ENCODE assay signal across 8 cellular contexts in the genomic region with DNA sequence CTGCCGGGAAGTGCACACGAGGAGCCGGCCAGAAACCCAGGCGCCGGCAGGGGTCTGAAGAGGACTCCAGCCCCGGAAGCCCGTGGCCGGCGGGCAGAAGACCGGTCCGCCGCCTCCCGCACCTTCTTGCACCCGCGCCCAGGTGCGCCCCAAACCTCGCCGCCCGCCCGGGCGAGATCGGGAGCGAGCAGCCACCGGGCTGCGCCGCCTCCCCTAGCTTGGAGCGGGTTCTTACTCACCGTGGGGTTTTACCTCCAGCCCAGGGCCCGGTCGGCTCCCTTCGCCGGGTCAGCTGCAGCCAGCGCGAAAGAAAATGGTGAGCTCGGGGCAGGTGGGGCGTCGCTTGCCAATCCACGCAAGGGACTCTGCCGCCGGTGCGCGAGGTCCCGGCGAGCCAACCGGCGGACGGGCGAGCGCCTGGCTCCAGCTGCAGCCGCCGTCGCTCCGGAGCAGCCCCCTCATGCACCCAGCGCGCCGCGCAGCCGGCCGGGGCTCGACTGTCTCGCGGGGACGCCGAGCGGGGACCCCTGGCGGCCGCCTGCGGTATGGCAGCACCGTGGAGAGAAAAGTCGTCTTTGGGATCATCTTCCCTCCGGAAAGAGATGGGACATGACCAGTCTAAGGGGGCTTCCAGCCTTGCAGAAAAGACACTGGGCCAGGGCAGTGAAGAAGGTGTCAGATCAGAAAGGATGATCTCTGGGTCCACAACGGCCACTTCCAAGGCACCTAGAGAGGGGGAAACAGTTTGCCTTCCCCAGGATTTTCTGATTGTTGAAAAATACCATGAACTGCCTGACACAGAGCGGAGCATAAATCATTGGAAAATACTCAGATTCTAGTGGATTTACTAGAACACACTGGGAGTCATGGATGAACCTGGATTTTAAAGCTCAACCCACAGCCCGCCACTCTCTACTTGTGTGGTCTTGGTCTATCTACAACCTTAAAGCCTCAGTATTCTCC. TPM values are rescaled to one million over a fixed set of nuclear protein-coding genes. Genes with fewer than 3 reads are reported as not detected.
DNase-seq lines count a peak whose midpoint lies in the region; ATAC-seq and TF ChIP-seq lines count a peak whose summit lies in the region.

A gene (minus strand): TSS at position 499 of the 963 bp plus-strand sequence. CDS start 74,264 bp downstream, outside the sequence.

- peak within 1 kb of the TSS; percentile 66 for H3K27ac Mint-ChIP-seq in activated CD8-positive, alpha-beta T cell treated with anti-CD3 and anti-CD28 coated beads for 36 hours

- H3K9me3 ChIP-seq in duodenal mucosa (ENCODE audit: control insufficient read depth in 1 of 2, low read length in 2 of 2), result no peaks in the 10 kb centered on the region
- no peaks in the 10 kb centered on the region for H3K9me3 ChIP-seq in lower lobe of right lung

- H3K4me3 ChIP-seq in duodenal mucosa (ENCODE audit: low read depth in 1 of 2, low read length in 2 of 2), result peak within 1 kb of the TSS; percentile 87 to 92
- H3K4me3 ChIP-seq in lower lobe of right lung, result peak within 1 kb of the TSS; percentile 87

- CTCF ChIA-PET in activated CD8-positive, alpha-beta T cell treated with anti-CD3 and anti-CD28 coated beads for 36 hours (lab: Charles Lee), result interaction anchor here (0.6 to 3.1 kb wide), 34 partner anchors 8 to 202 kb away, joined by 3 to 65 read pairs (median 5); no protein-coding TSS in a partner anchor

- H3K9ac ChIP-seq in duodenal mucosa (ENCODE audit: low read depth in 1 of 2, low read length in 2 of 2), result peak within 1 kb of the TSS; percentile 73 to 87

- H3K4me3 Mint-ChIP-seq in activated CD8-positive, alpha-beta T cell treated with anti-CD3 and anti-CD28 coated beads for 36 hours, result peak within 1 kb of the TSS; percentile 82

- no peaks in the 10 kb centered on the region for H3K9me3 Mint-ChIP-seq in activated CD8-positive, alpha-beta T cell treated with anti-CD3 and anti-CD28 coated beads for 36 hours

- peak; percentile 53 for DNase-seq in ACHN
- peak; percentile 73 for DNase-seq in NCI-H2227 (lab: John Stamatoyannopoulos, UW; ENCODE audit: unreplicated experiment)
- DNase-seq in activated CD8-positive, alpha-beta T cell treated with anti-CD3 and anti-CD28 coated beads for 36 hours, result peak; percentile 82
- DNase-seq in lower lobe of right lung, result peak; percentile 87
- DNase-seq in stimulated activated CD4-positive, alpha-beta T cell treated with anti-CD3 and anti-CD28 coated beads, TNF-alpha, amount 100 ng/mL, for 1 hour (ENCODE audit: low read depth in 3 of 3, low spot score in 1 of 3), result peak; percentile 33 to 69 (median 44)

- POLR2A ChIA-PET in activated CD8-positive, alpha-beta T cell treated with anti-CD3 and anti-CD28 coated beads for 36 hours (lab: Charles Lee), result interaction anchor here (1.5 kb wide), 1 partner anchor 43 kb away, joined by 3 read pairs; a partner anchor contains a TSS

- in situ Hi-C loops in ACHN (cut with HindIII; ENCODE audit: low pct_ligation_motif_present, low pct_unique_long_range_greater_than_20kb, low sequenced_read_pairs), result loop anchor here (25.0 kb wide), 1 partner anchor 192 kb away; no protein-coding TSS in a partner anchor

- H3K27me3 Mint-ChIP-seq in activated CD8-positive, alpha-beta T cell treated with anti-CD3 and anti-CD28 coated beads for 36 hours, result peaks cover 13% of the 10 kb centered on the region

- peaks cover 13 to 39% of the 10 kb centered on the region in 2 donors for H3K4me1 ChIP-seq in duodenal mucosa (ENCODE audit: control insufficient read depth in 1 of 2, insufficient read depth in 2 of 2, low read length in 2 of 2)
- peaks cover 36% of the 10 kb centered on the region for H3K4me1 ChIP-seq in lower lobe of right lung

- H3K4me1 Mint-ChIP-seq in activated CD8-positive, alpha-beta T cell treated with anti-CD3 and anti-CD28 coated beads for 36 hours (ENCODE audit: low read depth), result peaks cover 10% of the 10 kb centered on the region

- intact Hi-C loops in activated CD8-positive, alpha-beta T cell treated with anti-CD3 and anti-CD28 coated beads for 36 hours (cut with micrococcal nuclease), result loop anchor here (1.0 kb wide), 1 partner anchor 196 kb away; no protein-coding TSS in a partner anchor
- intact Hi-C loops in lower lobe of right lung (cut with DNase I), result no loop called here

- H3K27me3 ChIP-seq in duodenal mucosa (ENCODE audit: control insufficient read depth in 1 of 2, insufficient read depth in 2 of 2, low read length in 2 of 2), result no peaks in the 10 kb centered on the region
- no peaks in the 10 kb centered on the region for H3K27me3 ChIP-seq in lower lobe of right lung (ENCODE audit: low read depth)

- H3K36me3 Mint-ChIP-seq in activated CD8-positive, alpha-beta T cell treated with anti-CD3 and anti-CD28 coated beads for 36 hours (ENCODE audit: low read depth), result no peaks in the 10 kb centered on the region

- TF ChIP-seq CTCF in activated CD8-positive, alpha-beta T cell treated with anti-CD3 and anti-CD28 coated beads for 36 hours (IDR thresholded peaks at IDR 0.05), result peak; percentile 84
- TF ChIP-seq CTCF in lower lobe of right lung (IDR thresholded peaks at IDR 0.05), result peak; percentile 93

- H3K36me3 ChIP-seq in duodenal mucosa (ENCODE audit: control insufficient read depth in 1 of 2, insufficient read depth in 2 of 2, low read length in 2 of 2) (no peaks in the 10 kb centered on the region), lower lobe of right lung (no peaks in the 10 kb centered on the region)

- ATAC-seq in GM18868 (IDR thresholded peaks at IDR 0.05; ENCODE audit: unreplicated experiment) (peak; percentile 80), HG03097 (IDR thresholded peaks at IDR 0.05; ENCODE audit: low FRiP score, unreplicated experiment) (peak; percentile 81), lower lobe of right lung (peak; percentile 91 to 94)
- ATAC-seq in activated CD8-positive, alpha-beta T cell treated with anti-CD3 and anti-CD28 coated beads for 36 hours, result peak; percentile 90

- H3K27ac ChIP-seq in duodenal mucosa (ENCODE audit: low read depth, low read length), result peak within 1 kb of the TSS; percentile 70
- peak within 1 kb of the TSS; percentile 87 for H3K27ac ChIP-seq in lower lobe of right lung

RNA-seq across cellular contexts. Expression of the gene that starts here (rescaled TPM):
- total RNA-seq in activated CD8-positive, alpha-beta T cell treated with anti-CD3 and anti-CD28 coated beads for 36 hours, result under 1 TPM; 0.47 to 0.67 TPM
- total RNA-seq in lower lobe of right lung, result 22.7 TPM

Comparison
In these comparisons a context has a peak if more than half of its experiments do, and no peak if none do; other contexts are left out.
1. Peak in every context shown above with its lines: DNase-seq, ATAC-seq, H3K4me3 ChIP-seq and H3K27ac ChIP-seq.
2. RNA of the gene that starts here (total RNA-seq): 22.7 TPM in lower lobe of right lung (single experiment); 0.47 to 0.67 TPM in activated CD8-positive, alpha-beta T cell treated with anti-CD3 and anti-CD28 coated beads for 36 hours; every median in the first group is over 10 times any median in the second.
3. Peak in DNase-seq and ATAC-seq in activated CD8-positive, alpha-beta T cell treated with anti-CD3 and anti-CD28 coated beads for 36 hours; RNA of the gene not detected or under 1 TPM.